ENCODE assay signal across 10 cellular contexts in genomic region chr2:96034792-96035191, GRCh38. TPM values are rescaled to one million over a fixed set of nuclear protein-coding genes. Genes with fewer than 3 reads are reported as not detected.
A peak's percentile ranks its signal among the peaks of the same experiment; 100 is the strongest.
DNase-seq lines count a peak whose midpoint lies in the region; ATAC-seq, FAIRE-seq and TF ChIP-seq lines count a peak whose summit lies in the region.
"Not testable (repeated sequence)": the region's sequence is repeated elsewhere in the genome, so short reads cannot be mapped to it uniquely, and the experiment has no call there.
"Had no signal": no experiment of that assay in that cellular context is flagged by ENCODE, and none has a peak within 500 bp of the region (broad histone marks: within the 10 kb centered on the region; RNA-seq: fewer than 3 reads in every experiment).

GPAT2 (minus strand) TSS chr2:96034916; CDS start chr2:96032359, 2,557 bp downstream.

- DNase-seq in GM12891 (ENCODE audit: insufficient read length, low spot score); HTR-8/SVneo (ENCODE audit: insufficient read length, low spot score); activated CD4-positive, alpha-beta memory T cell treated with anti-CD3 and anti-CD28 coated beads for 36 hours; activated naive CD4-positive, alpha-beta T cell treated with anti-CD3 and anti-CD28 coated beads for 36 hours; Right ventricle myocardium superior; right lobe of liver; sciatic nerve (ENCODE audit: low spot score); aorta: not testable (repeated sequence)

- ATAC-seq in Right ventricle myocardium superior (ENCODE audit: poor library complexity) = peak; percentile 60
- peak in 3 of 4 donors; percentile 21 to 48 (median 29) for ATAC-seq in right lobe of liver
- peak; percentile 69 for ATAC-seq in sciatic nerve
- ATAC-seq in aorta (ENCODE audit: low FRiP score) = peak; percentile 37

- not testable (repeated sequence) for H3K36me3 ChIP-seq in right lobe of liver; aorta (ENCODE audit: control insufficient read depth in 1 of 2, insufficient read depth in 2 of 2, low read length in 1 of 2)

- POLR2A ChIA-PET in activated CD4-positive, alpha-beta memory T cell treated with anti-CD3 and anti-CD28 coated beads for 36 hours (lab: Charles Lee) = not testable (repeated sequence)

- H3K36me3 Mint-ChIP-seq in activated CD4-positive, alpha-beta memory T cell treated with anti-CD3 and anti-CD28 coated beads for 36 hours; activated naive CD4-positive, alpha-beta T cell treated with anti-CD3 and anti-CD28 coated beads for 36 hours (ENCODE audit: low read depth): not testable (repeated sequence)

- CTCF ChIA-PET in activated CD4-positive, alpha-beta memory T cell treated with anti-CD3 and anti-CD28 coated beads for 36 hours (lab: Charles Lee); activated naive CD4-positive, alpha-beta T cell treated with anti-CD3 and anti-CD28 coated beads for 36 hours (lab: Charles Lee): not testable (repeated sequence)

- intact Hi-C loops in activated CD4-positive, alpha-beta memory T cell treated with anti-CD3 and anti-CD28 coated beads for 36 hours (cut with micrococcal nuclease); activated naive CD4-positive, alpha-beta T cell treated with anti-CD3 and anti-CD28 coated beads for 36 hours (cut with micrococcal nuclease); Right ventricle myocardium superior (cut with DNase I); right lobe of liver (cut with DNase I); sciatic nerve (cut with DNase I); aorta (cut with DNase I): not testable (repeated sequence)

- no CpG with 5 or more reads among the region's 34 CpGs for WGBS in right lobe of liver (ENCODE audit: insufficient coverage, low coverage, low lambda C conversion rate, missing lambda C conversion rate)
- WGBS in aorta, 2 donors = no CpG with 5 or more reads among the region's 34 CpGs

- H3K9me3 ChIP-seq in right lobe of liver; aorta (ENCODE audit: control insufficient read depth, low read length): not testable (repeated sequence)

- not testable (repeated sequence) for H3K27me3 Mint-ChIP-seq in activated CD4-positive, alpha-beta memory T cell treated with anti-CD3 and anti-CD28 coated beads for 36 hours; activated naive CD4-positive, alpha-beta T cell treated with anti-CD3 and anti-CD28 coated beads for 36 hours (ENCODE audit: low read depth)

- TF ChIP-seq POLR2A in GM12891 (IDR thresholded peaks at IDR 0.05; ENCODE audit: low read depth, low read length); right lobe of liver (IDR thresholded peaks at IDR 0.05): not testable (repeated sequence)

- H3K27me3 ChIP-seq in right lobe of liver; aorta (ENCODE audit: control insufficient read depth in 1 of 2, insufficient read depth in 2 of 2, low read length in 1 of 2): not testable (repeated sequence)

- not testable (repeated sequence) for TF ChIP-seq CTCF in right lobe of liver (IDR thresholded peaks at IDR 0.05)

- not testable (repeated sequence) for H3K9me3 Mint-ChIP-seq in activated CD4-positive, alpha-beta memory T cell treated with anti-CD3 and anti-CD28 coated beads for 36 hours; activated naive CD4-positive, alpha-beta T cell treated with anti-CD3 and anti-CD28 coated beads for 36 hours

- H3K27ac Mint-ChIP-seq in activated CD4-positive, alpha-beta memory T cell treated with anti-CD3 and anti-CD28 coated beads for 36 hours; activated naive CD4-positive, alpha-beta T cell treated with anti-CD3 and anti-CD28 coated beads for 36 hours: not testable (repeated sequence)

- H3K4me1 Mint-ChIP-seq in activated CD4-positive, alpha-beta memory T cell treated with anti-CD3 and anti-CD28 coated beads for 36 hours (ENCODE audit: low read depth); activated naive CD4-positive, alpha-beta T cell treated with anti-CD3 and anti-CD28 coated beads for 36 hours (ENCODE audit: low read depth): not testable (repeated sequence)

- H3K4me3 Mint-ChIP-seq in activated CD4-positive, alpha-beta memory T cell treated with anti-CD3 and anti-CD28 coated beads for 36 hours; activated naive CD4-positive, alpha-beta T cell treated with anti-CD3 and anti-CD28 coated beads for 36 hours: not testable (repeated sequence)

- H3K4me1 ChIP-seq in right lobe of liver; aorta (ENCODE audit: control insufficient read depth in 1 of 2, insufficient read depth in 2 of 2, low read length in 2 of 2): not testable (repeated sequence)

- H3K27ac ChIP-seq in right lobe of liver; aorta (ENCODE audit: low read depth in 1 of 2, low read length in 2 of 2): not testable (repeated sequence)

- peak; percentile 58 for FAIRE-seq in GM12891 (lab: Jason Lieb, UNC)
- peak; percentile 48 for FAIRE-seq in HTR-8/SVneo (lab: Jason Lieb, UNC)

- not testable (repeated sequence) for H3K4me3 ChIP-seq in right lobe of liver; aorta (ENCODE audit: low read length in 2 of 2)

RNA-seq across cellular contexts. Expression of gene GPAT2, which starts in this region (rescaled TPM):
- polyA plus RNA-seq in GM12891 (2012; ENCODE audit: low read depth, missing spikeins) = 23.2 TPM
- 10 to 100 TPM; 15.4 to 16.4 TPM for total RNA-seq in activated CD4-positive, alpha-beta memory T cell treated with anti-CD3 and anti-CD28 coated beads for 36 hours
- total RNA-seq in activated naive CD4-positive, alpha-beta T cell treated with anti-CD3 and anti-CD28 coated beads for 36 hours = 10 to 100 TPM; 12.6 to 14.4 TPM
- total RNA-seq in Right ventricle myocardium superior (6.4 TPM), right lobe of liver (1 to 10 TPM in 2 of 6 experiments, under 1 TPM in 2, not detected in 2; 0.39 to 2.0 (median 0.90) TPM), sciatic nerve (11.1 TPM), aorta (10 to 100 TPM in 1 of 2 donors, 1 to 10 TPM in 1; 4.8 to 16.2 TPM)
- 1 to 10 TPM in 1 of 2 donors, under 1 TPM in 1; 0.38 to 3.5 TPM for polyA plus RNA-seq in aorta
- total RNA-seq: A172, Caco-2 had no signal
